1 cellular context compared by ENCODE assay signal in genomic region chr11:73950869-73951710, GRCh38.
A peak's percentile ranks its signal among the peaks of the same experiment; 100 is the strongest.
TF ChIP-seq lines count a peak whose summit lies in the region.

A gene with protein sequence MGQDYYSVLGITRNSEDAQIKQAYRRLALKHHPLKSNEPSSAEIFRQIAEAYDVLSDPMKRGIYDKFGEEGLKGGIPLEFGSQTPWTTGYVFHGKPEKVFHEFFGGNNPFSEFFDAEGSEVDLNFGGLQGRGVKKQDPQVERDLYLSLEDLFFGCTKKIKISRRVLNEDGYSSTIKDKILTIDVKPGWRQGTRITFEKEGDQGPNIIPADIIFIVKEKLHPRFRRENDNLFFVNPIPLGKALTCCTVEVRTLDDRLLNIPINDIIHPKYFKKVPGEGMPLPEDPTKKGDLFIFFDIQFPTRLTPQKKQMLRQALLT (plus strand): TSS chr11:73951026. CDS start chr11:73951070, 44 bp downstream.

TF ChIP-seq in HepG2, 621 proteins besides CTCF, POLR2A, EP300 and RAD21 (continued from another document and continues in another):
- TF ChIP-seq, protein P1, sequence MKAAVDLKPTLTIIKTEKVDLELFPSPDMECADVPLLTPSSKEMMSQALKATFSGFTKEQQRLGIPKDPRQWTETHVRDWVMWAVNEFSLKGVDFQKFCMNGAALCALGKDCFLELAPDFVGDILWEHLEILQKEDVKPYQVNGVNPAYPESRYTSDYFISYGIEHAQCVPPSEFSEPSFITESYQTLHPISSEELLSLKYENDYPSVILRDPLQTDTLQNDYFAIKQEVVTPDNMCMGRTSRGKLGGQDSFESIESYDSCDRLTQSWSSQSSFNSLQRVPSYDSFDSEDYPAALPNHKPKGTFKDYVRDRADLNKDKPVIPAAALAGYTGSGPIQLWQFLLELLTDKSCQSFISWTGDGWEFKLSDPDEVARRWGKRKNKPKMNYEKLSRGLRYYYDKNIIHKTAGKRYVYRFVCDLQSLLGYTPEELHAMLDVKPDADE (CRISPR knock-in tag; IDR thresholded peaks at IDR 0.05) = no peak
- TF ChIP-seq, protein P2, sequence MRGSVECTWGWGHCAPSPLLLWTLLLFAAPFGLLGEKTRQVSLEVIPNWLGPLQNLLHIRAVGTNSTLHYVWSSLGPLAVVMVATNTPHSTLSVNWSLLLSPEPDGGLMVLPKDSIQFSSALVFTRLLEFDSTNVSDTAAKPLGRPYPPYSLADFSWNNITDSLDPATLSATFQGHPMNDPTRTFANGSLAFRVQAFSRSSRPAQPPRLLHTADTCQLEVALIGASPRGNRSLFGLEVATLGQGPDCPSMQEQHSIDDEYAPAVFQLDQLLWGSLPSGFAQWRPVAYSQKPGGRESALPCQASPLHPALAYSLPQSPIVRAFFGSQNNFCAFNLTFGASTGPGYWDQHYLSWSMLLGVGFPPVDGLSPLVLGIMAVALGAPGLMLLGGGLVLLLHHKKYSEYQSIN (CRISPR knock-in tag; IDR thresholded peaks at IDR 0.05; ENCODE audit: borderline replicate concordance) = no peak
- TF ChIP-seq, protein P3, sequence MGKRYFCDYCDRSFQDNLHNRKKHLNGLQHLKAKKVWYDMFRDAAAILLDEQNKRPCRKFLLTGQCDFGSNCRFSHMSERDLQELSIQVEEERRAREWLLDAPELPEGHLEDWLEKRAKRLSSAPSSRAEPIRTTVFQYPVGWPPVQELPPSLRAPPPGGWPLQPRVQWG (CRISPR knock-in tag; IDR thresholded peaks at IDR 0.05; ENCODE audit: borderline replicate concordance, low read depth) = no peak
- TF ChIP-seq CCAR2 (optimal IDR thresholded peaks at IDR 0.05; ENCODE audit: low read depth, low read length) (no peak), ZFY (CRISPR knock-in tag; IDR thresholded peaks at IDR 0.05) (peak; percentile 87), ZNF484 (CRISPR knock-in tag; IDR thresholded peaks at IDR 0.05; ENCODE audit: borderline replicate concordance, low read depth) (no peak), ELF3 (CRISPR knock-in tag; IDR thresholded peaks at IDR 0.05) (0 out of 2 replicates have a peak, but pooled peaks have one; percentile 40), KMT2B (CRISPR knock-in tag; IDR thresholded peaks at IDR 0.05) (no peak), ZSCAN31 (CRISPR knock-in tag; IDR thresholded peaks at IDR 0.05; ENCODE audit: low read depth) (no peak), ZNF367 (CRISPR knock-in tag; IDR thresholded peaks at IDR 0.05; ENCODE audit: borderline replicate concordance) (no peak), ZNF775 (CRISPR knock-in tag; IDR thresholded peaks at IDR 0.05; ENCODE audit: borderline replicate concordance) (no peak), ARNT2 (CRISPR knock-in tag; IDR thresholded peaks at IDR 0.05; ENCODE audit: low read depth) (no peak), ZBTB8A (CRISPR knock-in tag; IDR thresholded peaks at IDR 0.05; ENCODE audit: borderline replicate concordance, low read depth) (no peak), GABPB1 (CRISPR knock-in tag; IDR thresholded peaks at IDR 0.05) (peak; percentile 38; the same call in 1 of the 2 replicates), RNF2 (conservative IDR thresholded peaks at IDR 0.05; ENCODE audit: low read depth) (no peak), YY1 (IDR thresholded peaks at IDR 0.05; ENCODE audit: insufficient read depth, insufficient replicate concordance, low read depth, low read length) (no peak), ZNF614 (CRISPR knock-in tag; IDR thresholded peaks at IDR 0.05; ENCODE audit: borderline replicate concordance) (peak; percentile 50; the same call in 1 of the 2 replicates), PREB (CRISPR knock-in tag; IDR thresholded peaks at IDR 0.05) (no peak), ZNF746 (CRISPR knock-in tag; IDR thresholded peaks at IDR 0.05) (no peak), MXD1 (CRISPR knock-in tag; IDR thresholded peaks at IDR 0.05) (no peak), TIGD3 (CRISPR knock-in tag; IDR thresholded peaks at IDR 0.05; ENCODE audit: borderline replicate concordance) (no peak), ZNF710 (CRISPR knock-in tag; IDR thresholded peaks at IDR 0.05; ENCODE audit: borderline replicate concordance) (no peak), MTA1 (CRISPR knock-in tag; IDR thresholded peaks at IDR 0.05; ENCODE audit: borderline replicate concordance) (no peak), IKZF4 (CRISPR knock-in tag; IDR thresholded peaks at IDR 0.05; ENCODE audit: borderline replicate concordance, low read depth, not compliant biosample characterization) (no peak), ZNF839 (CRISPR knock-in tag; IDR thresholded peaks at IDR 0.05; ENCODE audit: borderline replicate concordance) (no peak), MLLT10 (CRISPR knock-in tag; IDR thresholded peaks at IDR 0.05) (no peak), DNMT1 (CRISPR knock-in tag; IDR thresholded peaks at IDR 0.05) (no peak), ZMAT3 (CRISPR knock-in tag; conservative IDR thresholded peaks at IDR 0.05) (no peak; the same call in 1 of the 2 replicates), MZF1 (CRISPR knock-in tag; IDR thresholded peaks at IDR 0.05; ENCODE audit: borderline replicate concordance) (no peak), ZNF530 (CRISPR knock-in tag; IDR thresholded peaks at IDR 0.05; ENCODE audit: low read depth) (no peak), USF2 (IDR thresholded peaks at IDR 0.05; ENCODE audit: low read depth, low read length) (no peak), USF2 (CRISPR knock-in tag; IDR thresholded peaks at IDR 0.05; ENCODE audit: borderline replicate concordance) (no peak), HES4 (CRISPR knock-in tag; IDR thresholded peaks at IDR 0.05; ENCODE audit: borderline replicate concordance) (no peak), SALL1 (CRISPR knock-in tag; IDR thresholded peaks at IDR 0.05) (peak; percentile 69)
- TF ChIP-seq, protein P4, sequence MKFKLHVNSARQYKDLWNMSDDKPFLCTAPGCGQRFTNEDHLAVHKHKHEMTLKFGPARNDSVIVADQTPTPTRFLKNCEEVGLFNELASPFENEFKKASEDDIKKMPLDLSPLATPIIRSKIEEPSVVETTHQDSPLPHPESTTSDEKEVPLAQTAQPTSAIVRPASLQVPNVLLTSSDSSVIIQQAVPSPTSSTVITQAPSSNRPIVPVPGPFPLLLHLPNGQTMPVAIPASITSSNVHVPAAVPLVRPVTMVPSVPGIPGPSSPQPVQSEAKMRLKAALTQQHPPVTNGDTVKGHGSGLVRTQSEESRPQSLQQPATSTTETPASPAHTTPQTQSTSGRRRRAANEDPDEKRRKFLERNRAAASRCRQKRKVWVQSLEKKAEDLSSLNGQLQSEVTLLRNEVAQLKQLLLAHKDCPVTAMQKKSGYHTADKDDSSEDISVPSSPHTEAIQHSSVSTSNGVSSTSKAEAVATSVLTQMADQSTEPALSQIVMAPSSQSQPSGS (CRISPR knock-in tag; IDR thresholded peaks at IDR 0.05) = no peak
- TF ChIP-seq, protein P5, sequence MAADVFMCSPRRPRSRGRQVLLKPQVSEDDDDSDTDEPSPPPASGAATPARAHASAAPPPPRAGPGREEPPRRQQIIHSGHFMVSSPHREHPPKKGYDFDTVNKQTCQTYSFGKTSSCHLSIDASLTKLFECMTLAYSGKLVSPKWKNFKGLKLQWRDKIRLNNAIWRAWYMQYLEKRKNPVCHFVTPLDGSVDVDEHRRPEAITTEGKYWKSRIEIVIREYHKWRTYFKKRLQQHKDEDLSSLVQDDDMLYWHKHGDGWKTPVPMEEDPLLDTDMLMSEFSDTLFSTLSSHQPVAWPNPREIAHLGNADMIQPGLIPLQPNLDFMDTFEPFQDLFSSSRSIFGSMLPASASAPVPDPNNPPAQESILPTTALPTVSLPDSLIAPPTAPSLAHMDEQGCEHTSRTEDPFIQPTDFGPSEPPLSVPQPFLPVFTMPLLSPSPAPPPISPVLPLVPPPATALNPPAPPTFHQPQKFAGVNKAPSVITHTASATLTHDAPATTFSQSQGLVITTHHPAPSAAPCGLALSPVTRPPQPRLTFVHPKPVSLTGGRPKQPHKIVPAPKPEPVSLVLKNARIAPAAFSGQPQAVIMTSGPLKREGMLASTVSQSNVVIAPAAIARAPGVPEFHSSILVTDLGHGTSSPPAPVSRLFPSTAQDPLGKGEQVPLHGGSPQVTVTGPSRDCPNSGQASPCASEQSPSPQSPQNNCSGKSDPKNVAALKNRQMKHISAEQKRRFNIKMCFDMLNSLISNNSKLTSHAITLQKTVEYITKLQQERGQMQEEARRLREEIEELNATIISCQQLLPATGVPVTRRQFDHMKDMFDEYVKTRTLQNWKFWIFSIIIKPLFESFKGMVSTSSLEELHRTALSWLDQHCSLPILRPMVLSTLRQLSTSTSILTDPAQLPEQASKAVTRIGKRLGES (CRISPR knock-in tag; IDR thresholded peaks at IDR 0.05; ENCODE audit: borderline replicate concordance) = no peak
- TF ChIP-seq, protein P6, sequence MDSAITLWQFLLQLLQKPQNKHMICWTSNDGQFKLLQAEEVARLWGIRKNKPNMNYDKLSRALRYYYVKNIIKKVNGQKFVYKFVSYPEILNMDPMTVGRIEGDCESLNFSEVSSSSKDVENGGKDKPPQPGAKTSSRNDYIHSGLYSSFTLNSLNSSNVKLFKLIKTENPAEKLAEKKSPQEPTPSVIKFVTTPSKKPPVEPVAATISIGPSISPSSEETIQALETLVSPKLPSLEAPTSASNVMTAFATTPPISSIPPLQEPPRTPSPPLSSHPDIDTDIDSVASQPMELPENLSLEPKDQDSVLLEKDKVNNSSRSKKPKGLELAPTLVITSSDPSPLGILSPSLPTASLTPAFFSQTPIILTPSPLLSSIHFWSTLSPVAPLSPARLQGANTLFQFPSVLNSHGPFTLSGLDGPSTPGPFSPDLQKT (CRISPR knock-in tag; IDR thresholded peaks at IDR 0.05; ENCODE audit: borderline replicate concordance) = no peak
- TF ChIP-seq, protein P7, sequence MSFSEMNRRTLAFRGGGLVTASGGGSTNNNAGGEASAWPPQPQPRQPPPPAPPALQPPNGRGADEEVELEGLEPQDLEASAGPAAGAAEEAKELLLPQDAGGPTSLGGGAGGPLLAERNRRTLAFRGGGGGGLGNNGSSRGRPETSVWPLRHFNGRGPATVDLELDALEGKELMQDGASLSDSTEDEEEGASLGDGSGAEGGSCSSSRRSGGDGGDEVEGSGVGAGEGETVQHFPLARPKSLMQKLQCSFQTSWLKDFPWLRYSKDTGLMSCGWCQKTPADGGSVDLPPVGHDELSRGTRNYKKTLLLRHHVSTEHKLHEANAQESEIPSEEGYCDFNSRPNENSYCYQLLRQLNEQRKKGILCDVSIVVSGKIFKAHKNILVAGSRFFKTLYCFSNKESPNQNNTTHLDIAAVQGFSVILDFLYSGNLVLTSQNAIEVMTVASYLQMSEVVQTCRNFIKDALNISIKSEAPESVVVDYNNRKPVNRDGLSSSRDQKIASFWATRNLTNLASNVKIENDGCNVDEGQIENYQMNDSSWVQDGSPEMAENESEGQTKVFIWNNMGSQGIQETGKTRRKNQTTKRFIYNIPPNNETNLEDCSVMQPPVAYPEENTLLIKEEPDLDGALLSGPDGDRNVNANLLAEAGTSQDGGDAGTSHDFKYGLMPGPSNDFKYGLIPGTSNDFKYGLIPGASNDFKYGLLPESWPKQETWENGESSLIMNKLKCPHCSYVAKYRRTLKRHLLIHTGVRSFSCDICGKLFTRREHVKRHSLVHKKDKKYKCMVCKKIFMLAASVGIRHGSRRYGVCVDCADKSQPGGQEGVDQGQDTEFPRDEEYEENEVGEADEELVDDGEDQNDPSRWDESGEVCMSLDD (CRISPR knock-in tag; IDR thresholded peaks at IDR 0.05; ENCODE audit: borderline replicate concordance) = no peak
- TF ChIP-seq, protein P8, sequence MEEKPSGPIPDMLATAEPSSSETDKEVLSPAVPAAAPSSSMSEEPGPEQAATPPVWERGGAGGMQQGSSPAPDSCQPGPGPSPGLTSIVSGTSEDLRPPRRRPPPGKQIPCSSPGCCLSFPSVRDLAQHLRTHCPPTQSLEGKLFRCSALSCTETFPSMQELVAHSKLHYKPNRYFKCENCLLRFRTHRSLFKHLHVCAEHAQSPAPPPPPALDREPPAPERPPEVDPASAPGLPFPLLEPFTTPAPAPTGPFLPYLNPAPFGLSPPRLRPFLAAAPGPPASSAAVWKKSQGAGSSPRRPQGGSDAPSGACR (CRISPR knock-in tag; IDR thresholded peaks at IDR 0.05) = no peak
